In the genomic region with DNA sequence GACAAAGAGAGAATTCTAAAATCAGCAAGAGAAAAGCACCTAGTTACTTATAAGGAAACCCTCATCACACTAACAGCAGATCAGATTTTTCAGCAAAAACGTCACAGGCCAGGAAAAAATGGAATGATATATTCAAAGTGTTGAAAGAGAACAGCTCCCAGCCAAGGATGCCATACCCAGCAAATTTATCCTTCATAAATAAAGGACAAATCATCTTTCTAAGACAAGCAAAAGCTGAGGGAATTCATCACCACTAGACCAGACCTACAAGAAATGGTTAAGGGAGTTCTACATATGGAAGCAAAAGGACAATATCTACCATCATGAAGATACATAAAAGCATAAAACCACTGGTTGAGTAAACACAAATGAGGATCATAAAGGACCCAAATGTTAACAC, we compare ENCODE assay signal across 7 cellular contexts.
"Had no signal": no experiment of that assay in that cellular context is flagged by ENCODE, and none has a peak within 500 bp of the region (broad histone marks: within the 10 kb centered on the region; RNA-seq: fewer than 3 reads in every experiment).

No MANE protein-coding gene starts in this region.

- H3K4me3 ChIP-seq: K562 had no signal

- H3K9ac ChIP-seq: KMS-11 had no signal

- ATAC-seq: K562 had no signal

- H3K27ac ChIP-seq: HL-60, KMS-11 had no signal

- H3K4me2 ChIP-seq: KMS-11 had no signal

- FAIRE-seq: HTR-8/SVneo, K562 had no signal

- DNase-seq: IMR-90, KBM-7, KG1 had no signal
